Comparison of ENCODE assay signal across 12 cellular contexts in the genomic region with DNA sequence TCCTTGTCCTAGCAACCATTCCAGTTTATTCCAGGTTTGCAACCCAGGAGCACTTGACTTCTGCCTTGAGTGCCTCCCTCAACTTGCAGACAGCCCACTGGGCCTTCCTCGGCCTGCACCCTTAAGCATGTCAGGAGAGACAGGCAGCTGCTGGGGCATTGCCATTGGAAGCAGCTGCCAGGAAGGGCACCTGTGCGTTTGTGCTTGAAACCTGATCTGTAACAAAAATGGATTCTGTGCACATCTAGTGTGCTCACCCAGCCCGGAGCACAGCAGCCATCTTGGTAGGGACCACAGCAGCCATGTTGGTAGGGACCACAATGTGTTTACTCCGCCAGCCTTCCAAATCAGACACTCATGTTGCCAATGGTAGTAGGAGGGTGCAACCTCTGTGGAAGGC.
"Had no signal": no experiment of that assay in that cellular context is flagged by ENCODE, and none has a peak within 500 bp of the region (broad histone marks: within the 10 kb centered on the region; RNA-seq: fewer than 3 reads in every experiment).

No MANE protein-coding gene starts in this region.

- DNase-seq: activated CD4-positive, alpha-beta T cell treated with anti-CD3 and anti-CD28 coated beads, Interleukin-2, amount 10 ng/mL, durations not matched to agents 7 days and 5 days; activated CD4-positive, CD25-positive, alpha-beta regulatory T cell; activated CD8-positive, alpha-beta memory T cell treated with anti-CD3 and anti-CD28 coated beads, Interleukin-2, amount 50 U/mL, for 48 hours; activated gamma-delta T cell treated with Interleukin-2 at 50 U/mL for 16 hours; central memory CD4-positive, alpha-beta T cell; cortex of kidney; effector CD4-positive, alpha-beta T cell; foreskin fibroblast; glutamatergic neuron; mesendoderm; stimulated activated CD4-positive, alpha-beta T cell treated with anti-CD3 and anti-CD28 coated beads, Interleukin-2, amount 100 ng/mL, for 48 hours had no signal

- FAIRE-seq: endothelial cell of umbilical vein had no signal
